In the genomic region with DNA sequence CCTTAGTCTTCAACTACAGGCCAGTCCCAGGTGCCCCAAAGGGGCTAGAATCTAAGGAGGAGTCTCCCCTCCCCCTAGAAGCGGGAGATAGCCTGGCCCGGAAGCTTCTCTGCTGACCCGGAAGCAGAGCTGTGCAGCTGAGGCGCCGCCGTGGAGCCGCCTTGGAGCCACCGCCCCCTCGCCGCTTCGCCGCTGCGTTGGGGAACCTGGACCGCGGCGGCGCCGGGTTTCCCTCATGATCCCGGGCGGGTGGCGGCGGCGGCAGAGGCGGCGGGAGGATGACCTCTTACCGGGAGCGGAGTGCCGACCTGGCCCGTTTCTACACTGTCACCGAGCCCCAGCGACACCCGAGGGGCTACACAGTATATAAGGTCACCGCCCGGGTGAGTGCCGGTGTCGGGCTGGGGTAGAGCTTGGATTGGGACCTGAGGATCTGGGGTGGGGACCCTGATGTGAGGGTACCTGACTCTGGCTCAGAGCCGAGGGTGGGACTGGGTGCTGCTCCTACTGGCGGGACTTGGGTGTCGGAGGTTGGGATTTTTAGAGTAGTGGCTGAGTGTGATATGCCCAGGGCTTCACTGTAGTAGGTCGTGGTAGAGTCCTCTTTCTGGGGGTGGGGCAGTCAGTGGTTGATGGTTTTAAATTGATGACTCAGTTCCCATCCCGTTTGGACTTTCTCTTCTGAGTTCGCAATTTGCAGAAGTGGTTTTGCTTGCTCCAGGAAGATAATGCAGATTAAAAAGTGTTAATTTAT, we compare ENCODE assay signal across 8 cellular contexts.
A peak's percentile ranks its signal among the peaks of the same experiment; 100 is the strongest.
DNase-seq lines count a peak whose midpoint lies in the region; ATAC-seq and TF ChIP-seq lines count a peak whose summit lies in the region.

A gene with protein sequence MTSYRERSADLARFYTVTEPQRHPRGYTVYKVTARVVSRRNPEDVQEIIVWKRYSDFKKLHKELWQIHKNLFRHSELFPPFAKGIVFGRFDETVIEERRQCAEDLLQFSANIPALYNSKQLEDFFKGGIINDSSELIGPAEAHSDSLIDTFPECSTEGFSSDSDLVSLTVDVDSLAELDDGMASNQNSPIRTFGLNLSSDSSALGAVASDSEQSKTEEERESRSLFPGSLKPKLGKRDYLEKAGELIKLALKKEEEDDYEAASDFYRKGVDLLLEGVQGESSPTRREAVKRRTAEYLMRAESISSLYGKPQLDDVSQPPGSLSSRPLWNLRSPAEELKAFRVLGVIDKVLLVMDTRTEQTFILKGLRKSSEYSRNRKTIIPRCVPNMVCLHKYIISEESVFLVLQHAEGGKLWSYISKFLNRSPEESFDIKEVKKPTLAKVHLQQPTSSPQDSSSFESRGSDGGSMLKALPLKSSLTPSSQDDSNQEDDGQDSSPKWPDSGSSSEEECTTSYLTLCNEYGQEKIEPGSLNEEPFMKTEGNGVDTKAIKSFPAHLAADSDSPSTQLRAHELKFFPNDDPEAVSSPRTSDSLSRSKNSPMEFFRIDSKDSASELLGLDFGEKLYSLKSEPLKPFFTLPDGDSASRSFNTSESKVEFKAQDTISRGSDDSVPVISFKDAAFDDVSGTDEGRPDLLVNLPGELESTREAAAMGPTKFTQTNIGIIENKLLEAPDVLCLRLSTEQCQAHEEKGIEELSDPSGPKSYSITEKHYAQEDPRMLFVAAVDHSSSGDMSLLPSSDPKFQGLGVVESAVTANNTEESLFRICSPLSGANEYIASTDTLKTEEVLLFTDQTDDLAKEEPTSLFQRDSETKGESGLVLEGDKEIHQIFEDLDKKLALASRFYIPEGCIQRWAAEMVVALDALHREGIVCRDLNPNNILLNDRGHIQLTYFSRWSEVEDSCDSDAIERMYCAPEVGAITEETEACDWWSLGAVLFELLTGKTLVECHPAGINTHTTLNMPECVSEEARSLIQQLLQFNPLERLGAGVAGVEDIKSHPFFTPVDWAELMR (plus strand): TSS at position 115 of the 754 bp plus-strand sequence. CDS start 164 bp downstream, at position 279.

- ATAC-seq in GM21526 (IDR thresholded peaks at IDR 0.05; ENCODE audit: low FRiP score, unreplicated experiment): peak; percentile 98

- H3K4me3 ChIP-seq in mucosa of stomach (ENCODE audit: low read length): peak within 1 kb of the TSS; percentile 99

- peak; percentile 65 for TF ChIP-seq POLR2A in erythroblast (IDR thresholded peaks at IDR 0.05; ENCODE audit: low read length)

- H3K27me3 ChIP-seq in mucosa of stomach (ENCODE audit: control insufficient read depth, insufficient read depth, low read length): no peaks in the 10 kb centered on the region

- H3K4me1 ChIP-seq in mucosa of stomach (ENCODE audit: control insufficient read depth, insufficient read depth, low read length): peaks cover 11% of the 10 kb centered on the region

- no peaks in the 10 kb centered on the region for H3K9me3 ChIP-seq in mucosa of stomach (ENCODE audit: control insufficient read depth, low read length)

- no peaks in the 10 kb centered on the region for H3K36me3 ChIP-seq in mucosa of stomach (ENCODE audit: control insufficient read depth, insufficient read depth, low read length)

- DNase-seq in DMS114 treated with DMSO at 0.1 percent for 48 hours (lab: John Stamatoyannopoulos, UW; ENCODE audit: unreplicated experiment) (peak; percentile 73), HuH-7 (ENCODE audit: low spot score) (peak; percentile 80), OCI-M2 (lab: John Stamatoyannopoulos, UW; ENCODE audit: unreplicated experiment) (peak; percentile 78), activated T-cell treated with anti-CD3 and anti-CD28 coated beads for 48 hours (ENCODE audit: low read depth) (peak; percentile 79), erythroblast (lab: John Stamatoyannopoulos, UW) (peak; percentile 87)
- peak; percentile 88 for DNase-seq in stimulated activated CD8-positive, alpha-beta memory T cell treated with anti-CD3 and anti-CD28 coated beads, Interleukin-4, amount 100 ng/mL, for 48 hours

- peak within 1 kb of the TSS; percentile 74 for H3K9ac ChIP-seq in mucosa of stomach (ENCODE audit: low read length)

Comparison
In these comparisons a context has a peak if more than half of its experiments do, and no peak if none do; other contexts are left out.
1. Peak in every context shown above with its lines: DNase-seq, ATAC-seq and H3K4me3 ChIP-seq.